23 cellular contexts compared by ENCODE assay signal in genomic region chr5:180233729-180234128, GRCh38. TPM values are rescaled to one million over a fixed set of nuclear protein-coding genes. Genes with fewer than 3 reads are reported as not detected.
"Had no signal": no experiment of that assay in that cellular context is flagged by ENCODE, and none has a peak within 500 bp of the region (broad histone marks: within the 10 kb centered on the region; RNA-seq: fewer than 3 reads in every experiment).

No MANE protein-coding gene starts in this region.

- H3K9me3 ChIP-seq: prostate gland had no signal

- H3K36me3 ChIP-seq: neural progenitor cell had no signal

- H3K27ac ChIP-seq: coronary artery, lower lobe of right lung, neural progenitor cell, prostate gland, SK-N-MC, tibial nerve had no signal

- H3K4me1 ChIP-seq: lower lobe of right lung, prostate gland, tibial nerve had no signal

- DNase-seq: activated CD4-positive, alpha-beta T cell treated with anti-CD3 and anti-CD28 coated beads, Interleukin-2, amount 10 ng/mL, durations not matched to agents 7 days and 5 days; activated CD4-positive, CD25-positive, alpha-beta regulatory T cell treated with anti-CD3 and anti-CD28 coated beads, Interleukin-2, amount 50 U/mL, for 72 hours; activated CD8-positive, alpha-beta memory T cell treated with anti-CD3 and anti-CD28 coated beads, Interleukin-2, amount 10 ng/mL, durations not matched to agents 7 days and 5 days; activated CD8-positive, alpha-beta T cell treated with anti-CD3 and anti-CD28 coated beads for 36 hours; activated naive CD4-positive, alpha-beta T cell; activated naive CD8-positive, alpha-beta T cell treated with anti-CD3 and anti-CD28 coated beads for 36 hours; cerebellar nuclear complex; glutamatergic neuron; hippocampal formation; left colon; lower lobe of right lung; naive thymus-derived CD4-positive, alpha-beta T cell; stimulated activated CD4-positive, alpha-beta T cell treated with anti-CD3 and anti-CD28 coated beads, Interleukin-2, amount 100 ng/mL, for 24 hours; stimulated activated naive CD8-positive, alpha-beta T cell treated with anti-CD3 and anti-CD28 coated beads, Interleukin-15, amount 100 ng/mL, for 72 hours; SW 1271; T-helper 2 cell had no signal

- H3K27me3 ChIP-seq: neural progenitor cell, tibial nerve had no signal

- ATAC-seq: activated CD8-positive, alpha-beta memory T cell treated with anti-CD3 and anti-CD28 coated beads, Interleukin-2, amount 10 ng/mL, durations not matched to agents 7 days and 5 days; activated CD8-positive, alpha-beta T cell treated with anti-CD3 and anti-CD28 coated beads for 36 hours; left colon; lower lobe of right lung; naive thymus-derived CD4-positive, alpha-beta T cell; stimulated activated effector memory CD8-positive, alpha-beta T cell treated with anti-CD3 and anti-CD28 coated beads, Interleukin-12 subunit alpha, Interleukin-12 subunit beta, amount 100 ng/mL, for 72 hours; stimulated activated naive CD8-positive, alpha-beta T cell treated with anti-CD3 and anti-CD28 coated beads, Interleukin-15, amount 100 ng/mL, for 72 hours had no signal

- H2AFZ ChIP-seq: neural progenitor cell had no signal

- H3K27me3 Mint-ChIP-seq: activated CD4-positive, alpha-beta T cell treated with anti-CD3 and anti-CD28 coated beads, Interleukin-2, amount 10 ng/mL, durations not matched to agents 7 days and 5 days; activated CD8-positive, alpha-beta memory T cell treated with anti-CD3 and anti-CD28 coated beads, Interleukin-2, amount 10 ng/mL, durations not matched to agents 7 days and 5 days; activated CD8-positive, alpha-beta T cell treated with anti-CD3 and anti-CD28 coated beads for 36 hours; activated naive CD8-positive, alpha-beta T cell treated with anti-CD3 and anti-CD28 coated beads for 36 hours; naive thymus-derived CD4-positive, alpha-beta T cell; stimulated activated naive CD8-positive, alpha-beta T cell treated with anti-CD3 and anti-CD28 coated beads, Interleukin-15, amount 100 ng/mL, for 72 hours had no signal

- H3K4me3 ChIP-seq: coronary artery, lower lobe of right lung, neural progenitor cell, prostate gland, SK-N-MC, tibial nerve had no signal

- H3K4me3 Mint-ChIP-seq: activated CD4-positive, alpha-beta T cell treated with anti-CD3 and anti-CD28 coated beads, Interleukin-2, amount 10 ng/mL, durations not matched to agents 7 days and 5 days; activated CD8-positive, alpha-beta memory T cell treated with anti-CD3 and anti-CD28 coated beads, Interleukin-2, amount 10 ng/mL, durations not matched to agents 7 days and 5 days; activated CD8-positive, alpha-beta T cell treated with anti-CD3 and anti-CD28 coated beads for 36 hours; activated naive CD8-positive, alpha-beta T cell treated with anti-CD3 and anti-CD28 coated beads for 36 hours; naive thymus-derived CD4-positive, alpha-beta T cell; neural progenitor cell; stimulated activated effector memory CD8-positive, alpha-beta T cell treated with anti-CD3 and anti-CD28 coated beads, Interleukin-12 subunit alpha, Interleukin-12 subunit beta, amount 100 ng/mL, for 72 hours; stimulated activated naive CD8-positive, alpha-beta T cell treated with anti-CD3 and anti-CD28 coated beads, Interleukin-15, amount 100 ng/mL, for 72 hours had no signal

- H3K4me1 Mint-ChIP-seq: activated CD4-positive, alpha-beta T cell treated with anti-CD3 and anti-CD28 coated beads, Interleukin-2, amount 10 ng/mL, durations not matched to agents 7 days and 5 days; activated CD8-positive, alpha-beta memory T cell treated with anti-CD3 and anti-CD28 coated beads, Interleukin-2, amount 10 ng/mL, durations not matched to agents 7 days and 5 days; activated naive CD8-positive, alpha-beta T cell treated with anti-CD3 and anti-CD28 coated beads for 36 hours; neural progenitor cell; stimulated activated naive CD8-positive, alpha-beta T cell treated with anti-CD3 and anti-CD28 coated beads, Interleukin-15, amount 100 ng/mL, for 72 hours had no signal

- H3K27ac Mint-ChIP-seq: activated CD4-positive, alpha-beta T cell treated with anti-CD3 and anti-CD28 coated beads, Interleukin-2, amount 10 ng/mL, durations not matched to agents 7 days and 5 days; activated CD8-positive, alpha-beta memory T cell treated with anti-CD3 and anti-CD28 coated beads, Interleukin-2, amount 10 ng/mL, durations not matched to agents 7 days and 5 days; activated CD8-positive, alpha-beta T cell treated with anti-CD3 and anti-CD28 coated beads for 36 hours; activated naive CD8-positive, alpha-beta T cell treated with anti-CD3 and anti-CD28 coated beads for 36 hours; naive thymus-derived CD4-positive, alpha-beta T cell; neural progenitor cell; stimulated activated effector memory CD8-positive, alpha-beta T cell treated with anti-CD3 and anti-CD28 coated beads, Interleukin-12 subunit alpha, Interleukin-12 subunit beta, amount 100 ng/mL, for 72 hours; stimulated activated naive CD8-positive, alpha-beta T cell treated with anti-CD3 and anti-CD28 coated beads, Interleukin-15, amount 100 ng/mL, for 72 hours had no signal

RNA-seq across cellular contexts. Expression of gene RASGEF1C, which starts 24.7 kb away (rescaled TPM):
- total RNA-seq: activated CD4-positive, alpha-beta T cell treated with anti-CD3 and anti-CD28 coated beads, Interleukin-2, amount 10 ng/mL, durations not matched to agents 7 days and 5 days; activated CD8-positive, alpha-beta memory T cell treated with anti-CD3 and anti-CD28 coated beads, Interleukin-2, amount 10 ng/mL, durations not matched to agents 7 days and 5 days; activated CD8-positive, alpha-beta T cell treated with anti-CD3 and anti-CD28 coated beads for 36 hours; activated naive CD8-positive, alpha-beta T cell treated with anti-CD3 and anti-CD28 coated beads for 36 hours; lower lobe of right lung; naive thymus-derived CD4-positive, alpha-beta T cell; osteocyte had no signal
- polyA plus RNA-seq: naive thymus-derived CD4-positive, alpha-beta T cell had no signal
